In the genomic region with DNA sequence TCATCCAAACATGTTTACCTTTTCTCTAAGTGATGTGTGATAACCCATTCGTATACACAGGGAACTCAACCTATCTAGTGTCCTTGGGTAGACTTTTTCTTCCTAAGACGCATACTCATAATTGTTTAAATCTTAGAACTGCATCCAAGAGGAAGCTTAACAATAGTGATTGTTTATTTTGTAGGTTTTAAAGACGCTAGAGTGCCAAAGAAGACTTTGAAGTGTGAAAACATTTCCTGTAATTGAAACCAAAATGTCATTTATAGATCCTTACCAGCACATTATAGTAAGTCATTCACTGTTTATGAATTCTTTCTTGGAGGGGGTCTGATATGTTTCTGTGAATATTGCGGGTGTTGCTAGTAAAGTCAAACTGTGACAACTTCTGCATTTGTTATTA, we compare ENCODE assay signal across 13 cellular contexts. TPM values are rescaled to one million over a fixed set of nuclear protein-coding genes. Genes with fewer than 3 reads are reported as not detected.
A peak's percentile ranks its signal among the peaks of the same experiment; 100 is the strongest.
DNase-seq lines count a peak whose midpoint lies in the region; ATAC-seq and TF ChIP-seq lines count a peak whose summit lies in the region.
"Had no signal": no experiment of that assay in that cellular context is flagged by ENCODE, and none has a peak within 500 bp of the region (broad histone marks: within the 10 kb centered on the region; RNA-seq: fewer than 3 reads in every experiment).

No MANE protein-coding gene starts in this region.

- H3K4me2 ChIP-seq in HCT116 (ENCODE audit: low read length), result no peak overlapping the region
- H3K4me2 ChIP-seq in osteoblast (ENCODE audit: insufficient read depth, low read length), result no peak overlapping the region

- H3K27ac Mint-ChIP-seq in activated CD4-positive, alpha-beta T cell treated with anti-CD3 and anti-CD28 coated beads for 36 hours, result no peak overlapping the region
- H3K27ac Mint-ChIP-seq: CD4-positive, alpha-beta memory T cell had no signal

- DNase-seq in A673 (ENCODE audit: low spot score) (no peak), HCT116 (ENCODE audit: low read depth, low spot score) (no peak), SK-N-MC (ENCODE audit: low read depth, low spot score) (no peak), osteoblast (ENCODE audit: insufficient read length, low spot score, missing footprints) (no peak), midbrain (lab: John Stamatoyannopoulos, UW) (no peak)
- DNase-seq in activated CD4-positive, alpha-beta T cell treated with anti-CD3 and anti-CD28 coated beads for 36 hours, result no peak
- DNase-seq: BE2C; CD4-positive, alpha-beta memory T cell; GM23248; H7 had no signal

- no peak for TF ChIP-seq POLR2A in HCT116 (IDR thresholded peaks at IDR 0.05; ENCODE audit: borderline replicate concordance, extremely low read depth, insufficient read depth, insufficient read length)

- no peak overlapping the region for H3K4me3 Mint-ChIP-seq in activated CD4-positive, alpha-beta T cell treated with anti-CD3 and anti-CD28 coated beads for 36 hours
- H3K4me3 Mint-ChIP-seq: CD4-positive, alpha-beta memory T cell had no signal

- POLR2A ChIA-PET in A673 (lab: Charles Lee; ENCODE audit: low non-redundant PET), result no interaction called here
- POLR2A ChIA-PET in HCT116 (lab: Charles Lee), result no interaction called here
- POLR2A ChIA-PET in activated CD4-positive, alpha-beta T cell treated with anti-CD3 and anti-CD28 coated beads for 36 hours (lab: Charles Lee), result no interaction called here

- H3K9ac ChIP-seq in HCT116 (ENCODE audit: low read length) (no peak overlapping the region), SK-N-MC (ENCODE audit: insufficient read length) (peak overlapping the region; percentile 7)
- H3K9ac ChIP-seq: GM23248 had no signal

- no peak for TF ChIP-seq RAD21 in HCT116 (IDR thresholded peaks at IDR 0.05; ENCODE audit: low read depth)

- no peak overlapping the region for H2AFZ ChIP-seq in HCT116 (ENCODE audit: low read depth, low read length, poor library complexity, severe bottlenecking)
- peak overlapping the region; percentile 43 for H2AFZ ChIP-seq in osteoblast (ENCODE audit: low read length)
- H2AFZ ChIP-seq: GM23248 had no signal

- H3K9me3 ChIP-seq in A673 (ENCODE audit: low read depth, low read length, poor library complexity, severe bottlenecking) (no peaks in the 10 kb centered on the region), HCT116 (ENCODE audit: control insufficient read depth in 1 of 2, insufficient read depth in 1 of 2, low read depth in 1 of 2, low read length in 2 of 2) (no peaks in the 10 kb centered on the region), SK-N-MC (ENCODE audit: low read depth, low read length) (no peaks in the 10 kb centered on the region), osteoblast (ENCODE audit: low read depth, low read length) (no peaks in the 10 kb centered on the region)
- H3K9me3 ChIP-seq: BE2C had no signal

- H3K36me3 ChIP-seq in A673 (ENCODE audit: insufficient read depth, low read length, poor library complexity, severe bottlenecking) (peaks cover 4% of the 10 kb centered on the region), HCT116 (ENCODE audit: control insufficient read depth in 1 of 2, insufficient read depth in 2 of 2, low read length in 2 of 2) (no peaks in the 10 kb centered on the region), SK-N-MC (ENCODE audit: insufficient read depth, low read length) (no peaks in the 10 kb centered on the region), osteoblast (ENCODE audit: insufficient read depth, low read length) (no peaks in the 10 kb centered on the region)
- H3K36me3 ChIP-seq: BE2C had no signal

- H3K4me1 Mint-ChIP-seq in activated CD4-positive, alpha-beta T cell treated with anti-CD3 and anti-CD28 coated beads for 36 hours, result peaks cover 2% of the 10 kb centered on the region
- H3K4me1 Mint-ChIP-seq: CD4-positive, alpha-beta memory T cell had no signal

- no peaks in the 10 kb centered on the region for H3K9me3 Mint-ChIP-seq in activated CD4-positive, alpha-beta T cell treated with anti-CD3 and anti-CD28 coated beads for 36 hours (ENCODE audit: low read depth)

- H3K27me3 Mint-ChIP-seq in activated CD4-positive, alpha-beta T cell treated with anti-CD3 and anti-CD28 coated beads for 36 hours, result peaks cover 5% of the 10 kb centered on the region

- no peaks in the 10 kb centered on the region for H3K27me3 ChIP-seq in A673 (replicated peaks; ENCODE audit: insufficient read depth, low read depth, low read length, poor library complexity)
- no peaks in the 10 kb centered on the region for H3K27me3 ChIP-seq in HCT116 (ENCODE audit: insufficient read depth, low read length)
- no peaks in the 10 kb centered on the region for H3K27me3 ChIP-seq in osteoblast (ENCODE audit: insufficient read depth, low read length)
- H3K27me3 ChIP-seq: BE2C had no signal

- H3K4me3 ChIP-seq in A673 (ENCODE audit: low read depth, low read length, poor library complexity, severe bottlenecking) (peak overlapping the region; percentile 2), HCT116 (replicated peaks in 1 of 2; ENCODE audit: low read depth in 1 of 2, low read length in 2 of 2) (no peak overlapping the region), SK-N-MC (no peak overlapping the region), osteoblast (ENCODE audit: insufficient read depth, low read length) (no peak overlapping the region)
- H3K4me3 ChIP-seq: GM23248 had no signal

- H3K36me3 Mint-ChIP-seq in activated CD4-positive, alpha-beta T cell treated with anti-CD3 and anti-CD28 coated beads for 36 hours (ENCODE audit: low read depth), result no peaks in the 10 kb centered on the region
- H3K36me3 Mint-ChIP-seq: CD4-positive, alpha-beta memory T cell had no signal

- H3K9me2 ChIP-seq in HCT116 (ENCODE audit: insufficient read depth), result no peaks in the 10 kb centered on the region

- no peak for ATAC-seq in HCT116
- no peak for ATAC-seq in activated CD4-positive, alpha-beta T cell treated with anti-CD3 and anti-CD28 coated beads for 36 hours
- ATAC-seq in HG03135 (IDR thresholded peaks at IDR 0.05; ENCODE audit: unreplicated experiment), result no peak

- RAD21 ChIA-PET in HCT116 (lab: Charles Lee; ENCODE audit: low non-redundant PET in 1 of 2, low total read pairs in 2 of 2, uncharacterized antibody in 2 of 2, unreplicated experiment in 2 of 2), result no interaction called here

- no peaks in the 10 kb centered on the region for H4K20me1 ChIP-seq in HCT116 (ENCODE audit: insufficient read depth)
- H4K20me1 ChIP-seq in osteoblast (ENCODE audit: insufficient read depth, low read length), result no peaks in the 10 kb centered on the region

- H3K4me1 ChIP-seq in A673 (ENCODE audit: insufficient read depth, low read length, poor library complexity, severe bottlenecking), result peaks cover 42% of the 10 kb centered on the region
- no peaks in the 10 kb centered on the region for H3K4me1 ChIP-seq in HCT116 (ENCODE audit: control insufficient read depth in 1 of 2, insufficient read depth in 2 of 2, low read length in 2 of 2)
- H3K4me1 ChIP-seq in osteoblast (ENCODE audit: insufficient read depth, low read length), result no peaks in the 10 kb centered on the region
- H3K4me1 ChIP-seq: BE2C had no signal

- CTCF ChIA-PET in A673 (lab: Charles Lee), result no interaction called here
- CTCF ChIA-PET in HCT116 (lab: Charles Lee), result no interaction called here
- CTCF ChIA-PET in activated CD4-positive, alpha-beta T cell treated with anti-CD3 and anti-CD28 coated beads for 36 hours (lab: Charles Lee), result no interaction called here

- intact Hi-C loops in A673 (cut with micrococcal nuclease; ENCODE audit: unreplicated experiment), result no loop called here
- intact Hi-C loops in HCT116 (cut with micrococcal nuclease), result no loop called here
- intact Hi-C loops in activated CD4-positive, alpha-beta T cell treated with anti-CD3 and anti-CD28 coated beads for 36 hours (cut with DNase I, micrococcal nuclease), result no loop called here

- H3K79me2 ChIP-seq in HCT116 (ENCODE audit: insufficient read depth, low read length) (no peaks in the 10 kb centered on the region), osteoblast (ENCODE audit: insufficient read depth, low read length) (no peaks in the 10 kb centered on the region)

- TF ChIP-seq CTCF in A673 (conservative IDR thresholded peaks at IDR 0.05; ENCODE audit: low read depth, low read length), result no peak
- no peak for TF ChIP-seq CTCF in HCT116 (IDR thresholded peaks at IDR 0.05 in 2 of 3, conservative IDR thresholded peaks at IDR 0.05 in 1 of 3; ENCODE audit: borderline replicate concordance in 1 of 3, insufficient read depth in 1 of 3, low read depth in 2 of 3, low read length in 2 of 3)
- no peak for TF ChIP-seq CTCF in osteoblast (IDR thresholded peaks at IDR 0.05; ENCODE audit: extremely low read depth, low read depth, low read length)

- BruUV-seq in A673 (replicated peaks; lab: Mats Ljungman, UMichigan) (no TSS peak), HCT116 (replicated peaks; lab: Mats Ljungman, UMichigan) (no TSS peak)

- peak overlapping the region; percentile 6 for H3K27ac ChIP-seq in A673 (ENCODE audit: low read depth, low read length, poor library complexity, severe bottlenecking)
- no peak overlapping the region for H3K27ac ChIP-seq in HCT116 (ENCODE audit: low read depth, low read length)
- H3K27ac ChIP-seq in SK-N-MC, result no peak overlapping the region
- H3K27ac ChIP-seq in osteoblast (ENCODE audit: low read depth, low read length), result no peak overlapping the region
- H3K27ac ChIP-seq: C4-2B, GM23248, HL-60 had no signal

TF ChIP-seq in HCT116, 20 proteins besides CTCF, POLR2A, EP300 and RAD21:
- TF ChIP-seq TCF7L2 (IDR thresholded peaks at IDR 0.05; ENCODE audit: borderline replicate concordance, extremely low read depth, insufficient read depth, insufficient read length) (peak; percentile 41), CEBPB (IDR thresholded peaks at IDR 0.05; ENCODE audit: low read depth) (no peak)
TF ChIP-seq in HCT116: peak in this region for 1.

RNA-seq across cellular contexts. Expression of gene PLA2G4A, which starts 25.4 kb away (rescaled TPM):
- total RNA-seq in A673 (2021) (34.4 and 36.4 TPM in 2 replicates), HCT116 (2021; ENCODE audit: unreplicated experiment) (8.6 TPM), osteoblast (10.0 and 12.3 TPM in 2 replicates)
- polyA plus RNA-seq in HCT116 (2012), result 1.3 and 2.3 TPM in 2 replicates
- under 1 TPM; 0.53 to 0.62 TPM for total RNA-seq in activated CD4-positive, alpha-beta T cell treated with anti-CD3 and anti-CD28 coated beads for 36 hours
- polyA plus RNA-seq: CD4-positive, alpha-beta memory T cell had no signal
